ENCODE assay signal across 9 cellular contexts in genomic region chr16:80899804-80900592, GRCh38.
DNase-seq lines count a peak whose midpoint lies in the region; ATAC-seq and TF ChIP-seq lines count a peak whose summit lies in the region.
"Had no signal": no experiment of that assay in that cellular context is flagged by ENCODE, and none has a peak within 500 bp of the region (broad histone marks: within the 10 kb centered on the region; RNA-seq: fewer than 3 reads in every experiment).

No MANE protein-coding gene starts in this region.

- H2AFZ ChIP-seq in mesenchymal stem cell (ENCODE audit: low read depth, low read length), result no peak overlapping the region

- no peak overlapping the region for H3K4me3 Mint-ChIP-seq in natural killer cell

- no peaks in the 10 kb centered on the region for H3K36me3 ChIP-seq in mesenchymal stem cell (ENCODE audit: control insufficient read depth in 1 of 2, insufficient read depth in 2 of 2, low read depth in 1 of 2, low read length in 2 of 2)
- H3K36me3 ChIP-seq: neutrophil had no signal

- no peak overlapping the region for H4K91ac ChIP-seq in mesenchymal stem cell (ENCODE audit: low read length)

- ATAC-seq in natural killer cell, result no peak

- WGBS in mesenchymal stem cell, result 82% methylated on average over 10 of the region's 11 CpGs

- peak overlapping the region; percentile 85 for H3K9ac ChIP-seq in mesenchymal stem cell (ENCODE audit: low read length)

- no peak overlapping the region for H4K8ac ChIP-seq in mesenchymal stem cell (ENCODE audit: low read length)

- no peak for TF ChIP-seq CTCF in natural killer cell (IDR thresholded peaks at IDR 0.05)

- no peak overlapping the region for H2BK5ac ChIP-seq in mesenchymal stem cell (ENCODE audit: low read depth, low read length, poor library complexity, severe bottlenecking)

- peak overlapping the region in 1 of 2 experiments; percentile 70 for H3K4me3 ChIP-seq in mesenchymal stem cell (ENCODE audit: insufficient read depth in 1 of 2, low read depth in 1 of 2, low read length in 2 of 2)

- no peak overlapping the region for H3K27ac ChIP-seq in mesenchymal stem cell (ENCODE audit: low read length, poor library complexity, severe bottlenecking)
- H3K27ac ChIP-seq: neutrophil had no signal

- H3K4ac ChIP-seq in mesenchymal stem cell (ENCODE audit: low read depth in 1 of 2, low read length in 2 of 2), result no peak overlapping the region

- H3K9me3 Mint-ChIP-seq in natural killer cell, result no peaks in the 10 kb centered on the region

- no peaks in the 10 kb centered on the region for H3K4me1 Mint-ChIP-seq in natural killer cell

- no peak overlapping the region for H3K27ac Mint-ChIP-seq in natural killer cell

- no peak overlapping the region for H2BK12ac ChIP-seq in mesenchymal stem cell (ENCODE audit: low read length in 2 of 2)

- no peaks in the 10 kb centered on the region for H3K4me1 ChIP-seq in mesenchymal stem cell (ENCODE audit: control insufficient read depth, insufficient read depth, low read depth, low read length)

- H3K79me1 ChIP-seq in mesenchymal stem cell (replicated peaks; ENCODE audit: low read length, poor library complexity, severe bottlenecking), result no peaks in the 10 kb centered on the region

- intact Hi-C loops in natural killer cell (cut with micrococcal nuclease), result no loop called here

- H2AK5ac ChIP-seq in mesenchymal stem cell (ENCODE audit: low read length, severe bottlenecking), result no peak overlapping the region

- no peak overlapping the region for H2BK120ac ChIP-seq in mesenchymal stem cell (ENCODE audit: low read depth, low read length)

- H3K9me3 ChIP-seq in mesenchymal stem cell (ENCODE audit: control insufficient read depth, low read length), result no peaks in the 10 kb centered on the region
- H3K9me3 ChIP-seq: neutrophil had no signal

- H3K18ac ChIP-seq in mesenchymal stem cell (ENCODE audit: low read depth in 1 of 2, low read length in 2 of 2), result no peak overlapping the region

- no peaks in the 10 kb centered on the region for H3K27me3 ChIP-seq in mesenchymal stem cell (ENCODE audit: control insufficient read depth in 1 of 2, insufficient read depth in 1 of 2, low read length in 2 of 2)
- H3K27me3 ChIP-seq: neutrophil had no signal

- H3K14ac ChIP-seq in mesenchymal stem cell (ENCODE audit: low read length in 2 of 2), result no peak overlapping the region

- H3K23ac ChIP-seq in mesenchymal stem cell (ENCODE audit: low read length in 2 of 2), result no peak overlapping the region

- no peaks in the 10 kb centered on the region for H3K27me3 Mint-ChIP-seq in natural killer cell (ENCODE audit: low read depth in 2 of 2)

- no peak overlapping the region for H2BK15ac ChIP-seq in mesenchymal stem cell (ENCODE audit: low read depth, poor library complexity, severe bottlenecking)

- no peaks in the 10 kb centered on the region for H3K36me3 Mint-ChIP-seq in natural killer cell

- no peak overlapping the region for H3K4me2 ChIP-seq in mesenchymal stem cell (ENCODE audit: low read length, poor library complexity, severe bottlenecking)

- DNase-seq in A172 (ENCODE audit: low spot score) (peak; percentile 66), NCI-H446 (lab: John Stamatoyannopoulos, UW) (peak; percentile 41 to 82), dermis microvascular lymphatic vessel endothelial cell (ENCODE audit: low read depth in 2 of 2) (peak; percentile 73 to 87), mesenchymal stem cell (no peak), NCI-H510A treated with DMSO at 0.1 percent for 48 hours (lab: John Stamatoyannopoulos, UW) (no peak), ecto neural progenitor cell (ENCODE audit: low spot score) (no peak), retina (no peak), natural killer cell (no peak)

Comparison
In these comparisons a context has a peak if more than half of its experiments do, and no peak if none do; other contexts are left out.
1. DNase-seq: peak in A172 (single experiment), NCI-H446 (2 of 2) and dermis microvascular lymphatic vessel endothelial cell (2 of 2); none in mesenchymal stem cell (single experiment), NCI-H510A treated with DMSO at 0.1 percent for 48 hours (single experiment), ecto neural progenitor cell (single experiment), retina (single experiment) and natural killer cell (single experiment).